ENCODE assay signal across 1 cellular context in genomic region chr6:110491644-110492317, GRCh38.
TF ChIP-seq lines count a peak whose summit lies in the region.

No MANE protein-coding gene starts in this region.

TF ChIP-seq in GM23338, 12 proteins besides CTCF, POLR2A, EP300 and RAD21:
- no peak for TF ChIP-seq ZNF462 (CRISPR knock-in tag; IDR thresholded peaks at IDR 0.05)
- TF ChIP-seq EZH2 (IDR thresholded peaks at IDR 0.05; ENCODE audit: low read depth, unreplicated experiment) = no peak
- no peak for TF ChIP-seq CREB1 (CRISPR knock-in tag; IDR thresholded peaks at IDR 0.05; ENCODE audit: low read depth)
- no peak for TF ChIP-seq POLR2AphosphoS5 (IDR thresholded peaks at IDR 0.05; ENCODE audit: low read depth)
- TF ChIP-seq, protein P1, sequence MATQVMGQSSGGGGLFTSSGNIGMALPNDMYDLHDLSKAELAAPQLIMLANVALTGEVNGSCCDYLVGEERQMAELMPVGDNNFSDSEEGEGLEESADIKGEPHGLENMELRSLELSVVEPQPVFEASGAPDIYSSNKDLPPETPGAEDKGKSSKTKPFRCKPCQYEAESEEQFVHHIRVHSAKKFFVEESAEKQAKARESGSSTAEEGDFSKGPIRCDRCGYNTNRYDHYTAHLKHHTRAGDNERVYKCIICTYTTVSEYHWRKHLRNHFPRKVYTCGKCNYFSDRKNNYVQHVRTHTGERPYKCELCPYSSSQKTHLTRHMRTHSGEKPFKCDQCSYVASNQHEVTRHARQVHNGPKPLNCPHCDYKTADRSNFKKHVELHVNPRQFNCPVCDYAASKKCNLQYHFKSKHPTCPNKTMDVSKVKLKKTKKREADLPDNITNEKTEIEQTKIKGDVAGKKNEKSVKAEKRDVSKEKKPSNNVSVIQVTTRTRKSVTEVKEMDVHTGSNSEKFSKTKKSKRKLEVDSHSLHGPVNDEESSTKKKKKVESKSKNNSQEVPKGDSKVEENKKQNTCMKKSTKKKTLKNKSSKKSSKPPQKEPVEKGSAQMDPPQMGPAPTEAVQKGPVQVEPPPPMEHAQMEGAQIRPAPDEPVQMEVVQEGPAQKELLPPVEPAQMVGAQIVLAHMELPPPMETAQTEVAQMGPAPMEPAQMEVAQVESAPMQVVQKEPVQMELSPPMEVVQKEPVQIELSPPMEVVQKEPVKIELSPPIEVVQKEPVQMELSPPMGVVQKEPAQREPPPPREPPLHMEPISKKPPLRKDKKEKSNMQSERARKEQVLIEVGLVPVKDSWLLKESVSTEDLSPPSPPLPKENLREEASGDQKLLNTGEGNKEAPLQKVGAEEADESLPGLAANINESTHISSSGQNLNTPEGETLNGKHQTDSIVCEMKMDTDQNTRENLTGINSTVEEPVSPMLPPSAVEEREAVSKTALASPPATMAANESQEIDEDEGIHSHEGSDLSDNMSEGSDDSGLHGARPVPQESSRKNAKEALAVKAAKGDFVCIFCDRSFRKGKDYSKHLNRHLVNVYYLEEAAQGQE (IDR thresholded peaks at IDR 0.05; ENCODE audit: unreplicated experiment) = no peak
- no peak for TF ChIP-seq STAT1 (IDR thresholded peaks at IDR 0.05; ENCODE audit: unreplicated experiment)
- no peak for TF ChIP-seq EZH2phosphoT487 (IDR thresholded peaks at IDR 0.05; ENCODE audit: unreplicated experiment)
- TF ChIP-seq ZNF114 (CRISPR knock-in tag; IDR thresholded peaks at IDR 0.05) = no peak
- no peak for TF ChIP-seq NANOG (IDR thresholded peaks at IDR 0.05; ENCODE audit: borderline replicate concordance)
- TF ChIP-seq JUNB (IDR thresholded peaks at IDR 0.05; ENCODE audit: unreplicated experiment) = no peak
- TF ChIP-seq ETS1 (IDR thresholded peaks at IDR 0.05) = no peak
- no peak for TF ChIP-seq ZNF331 (CRISPR knock-in tag; IDR thresholded peaks at IDR 0.05; ENCODE audit: low read depth)
